ENCODE assay signal across 8 cellular contexts in the genomic region with DNA sequence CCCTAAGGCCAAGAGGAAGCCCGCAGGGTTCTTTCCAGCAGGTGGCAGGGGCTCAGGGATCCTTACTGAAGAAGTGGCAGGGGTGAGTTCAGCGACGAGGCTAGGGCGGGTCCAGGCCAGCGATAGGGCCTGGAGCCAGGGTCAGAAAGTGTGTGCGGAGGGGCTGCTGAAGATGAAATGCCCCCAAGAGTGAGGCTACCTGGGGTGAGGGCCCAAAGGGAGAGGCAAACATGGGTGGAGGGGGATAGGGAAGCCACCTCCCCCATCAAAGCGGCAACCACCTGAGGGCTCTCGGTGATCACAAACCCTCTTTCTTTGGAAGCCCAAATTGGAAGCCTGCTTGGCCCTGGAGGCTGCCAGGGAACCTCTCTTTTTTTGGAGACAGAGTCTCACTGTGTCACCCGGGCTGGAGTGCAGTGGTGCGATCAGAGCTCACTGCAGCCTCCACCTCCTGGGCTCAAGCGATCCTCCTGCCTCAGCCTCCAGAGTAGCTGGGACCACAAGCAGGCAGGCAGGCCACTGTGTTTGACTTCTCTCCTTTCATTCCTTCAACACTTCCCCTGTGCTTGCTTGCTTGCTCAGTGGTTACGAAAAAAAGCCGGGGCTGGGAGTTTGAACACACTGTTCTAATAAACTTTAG. TPM values are rescaled to one million over a fixed set of nuclear protein-coding genes. Genes with fewer than 3 reads are reported as not detected.
DNase-seq lines count a peak whose midpoint lies in the region; ATAC-seq lines count a peak whose summit lies in the region.

No MANE protein-coding gene starts in this region.

- intact Hi-C loops in activated CD4-positive, alpha-beta memory T cell treated with anti-CD3 and anti-CD28 coated beads for 36 hours (cut with micrococcal nuclease), result loop anchor here (2.0 kb wide), 1 partner anchor 25 kb away; no protein-coding TSS in a partner anchor

- H3K9me3 Mint-ChIP-seq in T-helper 1 cell treated with Interleukin-12 subunit alpha and Interleukin-12 subunit beta and Interleukin-4 antibody, amounts not matched to agents 30 μg/mL and 1 μg/mL, for 36 hours, result no peaks in the 10 kb centered on the region
- H3K9me3 Mint-ChIP-seq in activated CD4-positive, alpha-beta memory T cell treated with anti-CD3 and anti-CD28 coated beads for 36 hours, result no peaks in the 10 kb centered on the region
- no peaks in the 10 kb centered on the region for H3K9me3 Mint-ChIP-seq in stimulated activated naive B cell treated with anti-CD40 and anti-IgM and Interleukin-4, amounts not matched to agents 10 μg/mL and 1 μg/mL and 100 μg/mL, for 72 hours

- peaks cover 3% of the 10 kb centered on the region for H3K36me3 Mint-ChIP-seq in T-helper 1 cell treated with Interleukin-12 subunit alpha and Interleukin-12 subunit beta and Interleukin-4 antibody, amounts not matched to agents 30 μg/mL and 1 μg/mL, for 36 hours (ENCODE audit: low read depth)
- H3K36me3 Mint-ChIP-seq in activated CD4-positive, alpha-beta memory T cell treated with anti-CD3 and anti-CD28 coated beads for 36 hours, result peaks cover 6% of the 10 kb centered on the region
- peaks cover 13 to 14% of the 10 kb centered on the region in 2 donors for H3K36me3 Mint-ChIP-seq in stimulated activated naive B cell treated with anti-CD40 and anti-IgM and Interleukin-4, amounts not matched to agents 10 μg/mL and 1 μg/mL and 100 μg/mL, for 72 hours

- H3K36me3 ChIP-seq in iPS-15b (ENCODE audit: control insufficient read depth, insufficient read depth, low read length), result peaks cover 27% of the 10 kb centered on the region

- H3K27me3 ChIP-seq in iPS-15b (ENCODE audit: control insufficient read depth, insufficient read depth, low read length), result no peaks in the 10 kb centered on the region

- no peaks in the 10 kb centered on the region for H3K4me1 ChIP-seq in iPS-15b (ENCODE audit: control insufficient read depth, insufficient read depth, low read length)

- peak overlapping the region; percentile 78 for H3K4me3 ChIP-seq in iPS-15b (ENCODE audit: low read depth, low read length)

- no peak overlapping the region for H3K9ac ChIP-seq in iPS-15b (ENCODE audit: low read depth, low read length)

- peaks cover 16% of the 10 kb centered on the region for H3K4me1 Mint-ChIP-seq in T-helper 1 cell treated with Interleukin-12 subunit alpha and Interleukin-12 subunit beta and Interleukin-4 antibody, amounts not matched to agents 30 μg/mL and 1 μg/mL, for 36 hours (ENCODE audit: low read depth)
- peaks cover 16% of the 10 kb centered on the region for H3K4me1 Mint-ChIP-seq in activated CD4-positive, alpha-beta memory T cell treated with anti-CD3 and anti-CD28 coated beads for 36 hours (ENCODE audit: low read depth)
- H3K4me1 Mint-ChIP-seq in stimulated activated naive B cell treated with anti-CD40 and anti-IgM and Interleukin-4, amounts not matched to agents 10 μg/mL and 1 μg/mL and 100 μg/mL, for 72 hours, result peaks cover 17 to 18% of the 10 kb centered on the region in 2 donors

- H3K27me3 Mint-ChIP-seq in T-helper 1 cell treated with Interleukin-12 subunit alpha and Interleukin-12 subunit beta and Interleukin-4 antibody, amounts not matched to agents 30 μg/mL and 1 μg/mL, for 36 hours (ENCODE audit: low read depth), result no peaks in the 10 kb centered on the region
- no peaks in the 10 kb centered on the region for H3K27me3 Mint-ChIP-seq in activated CD4-positive, alpha-beta memory T cell treated with anti-CD3 and anti-CD28 coated beads for 36 hours
- no peaks in the 10 kb centered on the region for H3K27me3 Mint-ChIP-seq in stimulated activated naive B cell treated with anti-CD40 and anti-IgM and Interleukin-4, amounts not matched to agents 10 μg/mL and 1 μg/mL and 100 μg/mL, for 72 hours

- peak overlapping the region; percentile 90 for H3K27ac Mint-ChIP-seq in T-helper 1 cell treated with Interleukin-12 subunit alpha and Interleukin-12 subunit beta and Interleukin-4 antibody, amounts not matched to agents 30 μg/mL and 1 μg/mL, for 36 hours
- no peak overlapping the region for H3K27ac Mint-ChIP-seq in activated CD4-positive, alpha-beta memory T cell treated with anti-CD3 and anti-CD28 coated beads for 36 hours
- H3K27ac Mint-ChIP-seq in stimulated activated naive B cell treated with anti-CD40 and anti-IgM and Interleukin-4, amounts not matched to agents 10 μg/mL and 1 μg/mL and 100 μg/mL, for 72 hours, result peak overlapping the region; percentile 68

- ATAC-seq in stimulated activated naive B cell treated with anti-CD40 and anti-IgM and Interleukin-4, amounts not matched to agents 10 μg/mL and 1 μg/mL and 100 μg/mL, for 72 hours (replicated peaks), result no peak
- ATAC-seq in GM19463 (IDR thresholded peaks at IDR 0.05; ENCODE audit: unreplicated experiment), result no peak
- ATAC-seq in HG03378 (IDR thresholded peaks at IDR 0.05; ENCODE audit: unreplicated experiment), result no peak
- no peak for ATAC-seq in HG02571 (IDR thresholded peaks at IDR 0.05; ENCODE audit: unreplicated experiment)

- no peak for DNase-seq in T-helper 1 cell
- no peak for DNase-seq in activated CD4-positive, alpha-beta memory T cell treated with anti-CD3 and anti-CD28 coated beads for 36 hours
- no peak for DNase-seq in stimulated activated naive B cell treated with anti-CD40 and anti-IgM and Interleukin-4, amounts not matched to agents 10 μg/mL and 1 μg/mL and 100 μg/mL, for 72 hours

- peak overlapping the region; percentile 85 for H3K4me3 Mint-ChIP-seq in T-helper 1 cell treated with Interleukin-12 subunit alpha and Interleukin-12 subunit beta and Interleukin-4 antibody, amounts not matched to agents 30 μg/mL and 1 μg/mL, for 36 hours
- peak overlapping the region; percentile 84 for H3K4me3 Mint-ChIP-seq in activated CD4-positive, alpha-beta memory T cell treated with anti-CD3 and anti-CD28 coated beads for 36 hours
- H3K4me3 Mint-ChIP-seq in stimulated activated naive B cell treated with anti-CD40 and anti-IgM and Interleukin-4, amounts not matched to agents 10 μg/mL and 1 μg/mL and 100 μg/mL, for 72 hours, result peak overlapping the region; percentile 85 to 92

- CTCF ChIA-PET in activated CD4-positive, alpha-beta memory T cell treated with anti-CD3 and anti-CD28 coated beads for 36 hours (lab: Charles Lee), result interaction anchor here (1.5 to 3.2 kb wide), 3 partner anchors 13 to 24 kb away, joined by 6 to 17 read pairs (median 6); no protein-coding TSS in a partner anchor

- no peaks in the 10 kb centered on the region for H3K9me3 ChIP-seq in iPS-15b (ENCODE audit: control insufficient read depth, insufficient read depth, low read length)

- POLR2A ChIA-PET in activated CD4-positive, alpha-beta memory T cell treated with anti-CD3 and anti-CD28 coated beads for 36 hours (lab: Charles Lee), result no interaction called here

RNA-seq across cellular contexts. Expression of a gene that starts 1.2 kb away (rescaled TPM):
- 1 to 10 TPM; 9.6 to 10.0 TPM for total RNA-seq in activated CD4-positive, alpha-beta memory T cell treated with anti-CD3 and anti-CD28 coated beads for 36 hours

RNA-seq across cellular contexts. Expression of a gene that starts 35.0 kb away (rescaled TPM):
- total RNA-seq in activated CD4-positive, alpha-beta memory T cell treated with anti-CD3 and anti-CD28 coated beads for 36 hours, result 10 to 100 TPM; 41.9 to 45.3 TPM

RNA-seq across cellular contexts. Expression of a gene that starts 50.1 kb away (rescaled TPM):
- total RNA-seq in activated CD4-positive, alpha-beta memory T cell treated with anti-CD3 and anti-CD28 coated beads for 36 hours, result 10 to 100 TPM; 23.3 to 24.2 TPM
